13 cellular contexts compared by ENCODE assay signal in the genomic region with DNA sequence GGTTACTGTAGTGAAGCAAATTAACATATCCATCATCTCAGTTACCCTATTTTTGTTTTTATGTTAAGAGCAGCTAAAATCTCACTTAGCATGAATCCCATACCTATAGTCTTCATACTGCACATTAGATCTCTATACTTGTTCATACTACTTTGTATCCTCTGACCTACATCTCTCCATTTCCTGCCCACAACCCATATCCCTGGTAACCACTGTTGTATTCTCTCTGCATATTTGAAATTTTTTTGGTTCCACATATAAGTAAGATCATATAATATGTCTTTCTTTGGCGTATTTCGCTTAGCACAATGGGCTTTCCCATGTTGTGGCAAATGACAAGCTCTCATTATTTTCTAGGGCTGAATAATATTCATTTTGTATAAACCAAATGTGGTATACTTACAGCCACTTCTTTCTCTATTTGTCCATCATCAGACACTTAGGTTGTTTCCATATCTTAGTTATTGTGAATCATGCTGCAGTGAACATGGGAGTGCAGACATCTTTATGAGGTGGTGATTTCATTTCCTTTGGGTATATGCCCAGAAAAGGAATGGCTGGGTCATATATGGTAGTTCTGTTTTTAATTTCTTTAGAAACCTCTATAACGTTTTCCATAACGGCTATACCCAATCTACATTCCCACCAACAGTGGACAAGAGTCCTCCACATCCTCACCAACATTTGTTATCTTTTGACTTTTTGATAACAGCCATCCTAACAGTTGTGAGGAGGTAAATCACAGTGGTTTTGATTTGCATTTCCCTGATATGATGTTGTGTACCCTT.
DNase-seq lines count a peak whose midpoint lies in the region; ATAC-seq lines count a peak whose summit lies in the region.
"Had no signal": no experiment of that assay in that cellular context is flagged by ENCODE, and none has a peak within 500 bp of the region (broad histone marks: within the 10 kb centered on the region; RNA-seq: fewer than 3 reads in every experiment).

No MANE protein-coding gene starts in this region.

- H3K4me1 ChIP-seq in adipocyte (ENCODE audit: control insufficient read depth, insufficient read depth, low read length) = no peaks in the 10 kb centered on the region

- H3K9me3 ChIP-seq in adipocyte (ENCODE audit: control insufficient read depth, low read length) = no peaks in the 10 kb centered on the region

- DNase-seq in AG08395 (ENCODE audit: low spot score) (peak; percentile 9), HCEC 1CT (peak; percentile 37), adipocyte (ENCODE audit: low read depth) (peak; percentile 4), iris pigment epithelial cell (ENCODE audit: low read depth) (peak; percentile 82), DMS53 treated with DMSO at 0.1 percent for 48 hours (lab: John Stamatoyannopoulos, UW; ENCODE audit: unreplicated experiment) (no peak), NCI-H774 (lab: John Stamatoyannopoulos, UW) (no peak)
- DNase-seq: activated CD8-positive, alpha-beta memory T cell treated with anti-CD3 and anti-CD28 coated beads, Interleukin-2, amount 50 U/mL, for 48 hours; Calu3; KG1; NCI-H2171 treated with DMSO at 0.1 percent for 48 hours had no signal

- H3K9ac ChIP-seq in adipocyte (ENCODE audit: low read length) = no peak overlapping the region

- H3K36me3 ChIP-seq in adipocyte (ENCODE audit: control insufficient read depth, insufficient read depth, low read length, severe bottlenecking) = no peaks in the 10 kb centered on the region

- no peaks in the 10 kb centered on the region for H3K27me3 ChIP-seq in adipocyte (replicated peaks; ENCODE audit: control insufficient read depth, insufficient read depth, low read length)

- ATAC-seq in HG03280 (IDR thresholded peaks at IDR 0.05; ENCODE audit: unreplicated experiment) (no peak), HG03175 (IDR thresholded peaks at IDR 0.05; ENCODE audit: unreplicated experiment) (no peak)

- no peak overlapping the region for H3K4me3 ChIP-seq in adipocyte (ENCODE audit: low read length)
- H3K4me3 ChIP-seq: SK-N-MC had no signal

Comparison
In these comparisons a context has a peak if more than half of its experiments do, and no peak if none do; other contexts are left out.
1. DNase-seq: peak in AG08395 (single experiment), HCEC 1CT (single experiment), adipocyte (single experiment) and iris pigment epithelial cell (single experiment); none in DMS53 treated with DMSO at 0.1 percent for 48 hours (single experiment) and NCI-H774 (single experiment).